ENCODE assay signal across 6 cellular contexts in the genomic region with DNA sequence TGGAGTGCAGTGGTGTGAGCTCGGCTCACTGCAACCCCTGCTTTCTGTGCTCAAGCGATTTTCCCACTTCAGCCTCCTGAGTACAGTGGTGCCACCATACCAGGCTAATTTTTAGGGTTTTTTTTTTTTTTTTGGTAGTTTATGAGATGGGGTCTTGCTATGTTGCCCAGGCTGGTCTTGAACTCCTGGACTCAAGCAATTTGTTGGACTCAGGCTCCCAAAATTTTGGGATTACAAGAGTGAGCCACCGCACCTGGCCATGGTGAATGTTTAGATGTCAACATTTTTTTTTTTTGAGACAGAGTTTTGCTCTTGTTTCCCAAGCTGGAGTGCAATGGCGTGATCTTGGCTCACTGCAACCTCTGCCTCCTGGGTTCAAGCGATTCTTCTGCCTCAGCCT. TPM values are rescaled to one million over a fixed set of nuclear protein-coding genes. Genes with fewer than 3 reads are reported as not detected.
DNase-seq lines count a peak whose midpoint lies in the region; TF ChIP-seq lines count a peak whose summit lies in the region.
"Not testable (repeated sequence)": the region's sequence is repeated elsewhere in the genome, so short reads cannot be mapped to it uniquely, and the experiment has no call there.

No MANE protein-coding gene starts in this region.

- H3K4me2 ChIP-seq in BLaER1 treated with 17β-estradiol and CSF1 and Interleukin-3, amounts not matched to agents 10 nM and 100 nM = peak overlapping the region; percentile 53 to 97 (median 92); a peak in 19 of 22 replicates
- not testable (repeated sequence) for H3K4me2 ChIP-seq in mammary epithelial cell (ENCODE audit: insufficient read depth, low read depth, low read length)

- CTCF ChIA-PET in HEK293 (lab: Yijun Ruan, JAX) = interaction anchor here (0.6 to 1.1 kb wide), 3 partner anchors 84 to 178 kb away, joined by 3 read pairs; no protein-coding TSS in a partner anchor
- CTCF ChIA-PET in mammary epithelial cell (lab: Charles Lee; ENCODE audit: low non-redundant PET) = not testable (repeated sequence)

- peaks cover 53 to 72% (median 68%) of the 10 kb centered on the region in 11 experiments; a peak in 21 of 22 replicates for H4K20me1 ChIP-seq in BLaER1 treated with 17β-estradiol and CSF1 and Interleukin-3, amounts not matched to agents 10 nM and 100 nM
- not testable (repeated sequence) for H4K20me1 ChIP-seq in mammary epithelial cell (ENCODE audit: insufficient read depth, low read length)

- intact Hi-C loops in activated T-helper 1 cell treated with anti-CD3 and anti-CD28 coated beads, Interleukin-12 subunit alpha, Interleukin-12 subunit beta, Interleukin-2, Interleukin-4 antibody, amounts not matched to agents 30 ng/mL and 10 ng/mL and 1 ng/mL, durations not matched to agents 14 hours and 24 hours and 36 hours (cut with micrococcal nuclease); mammary epithelial cell (cut with micrococcal nuclease): not testable (repeated sequence)

- BruUV-seq in mammary epithelial cell (replicated peaks; lab: Mats Ljungman, UMichigan) = TSS peak; percentile 4

- H3K4me1 Mint-ChIP-seq in T-helper 1 cell treated with Interleukin-12 subunit alpha and Interleukin-12 subunit beta and Interleukin-4 antibody, amounts not matched to agents 30 μg/mL and 1 μg/mL, for 36 hours (ENCODE audit: low read depth) = peaks cover 28% of the 10 kb centered on the region
- H3K4me1 Mint-ChIP-seq in activated T-helper 1 cell treated with anti-CD3 and anti-CD28 coated beads, Interleukin-12 subunit alpha, Interleukin-12 subunit beta, Interleukin-2, Interleukin-4 antibody, amounts not matched to agents 30 ng/mL and 10 ng/mL and 1 ng/mL, durations not matched to agents 14 hours and 24 hours and 36 hours (ENCODE audit: low read depth) = peaks cover 21% of the 10 kb centered on the region

- dilution Hi-C loops in mammary epithelial cell (cut with HindIII; ENCODE audit: low sequenced_read_pairs) = not testable (repeated sequence)

- not testable (repeated sequence) for H2AFZ ChIP-seq in mammary epithelial cell (ENCODE audit: low read depth, low read length)

- H3K4me3 ChIP-seq in BLaER1 treated with 17β-estradiol and CSF1 and Interleukin-3, amounts not matched to agents 10 nM and 100 nM; HEK293 (ENCODE audit: low read depth, low read length); mammary epithelial cell (replicated peaks in 1 of 3; ENCODE audit: insufficient read depth in 1 of 3, low read depth in 2 of 3, low read length in 3 of 3): not testable (repeated sequence)
- peak overlapping the region; percentile 91 to 96 for H3K4me3 ChIP-seq in neutrophil (ENCODE audit: low read depth in 1 of 2, low read length in 1 of 2)

- not testable (repeated sequence) for DNase-seq in activated T-helper 1 cell treated with anti-CD3 and anti-CD28 coated beads, Interleukin-12 subunit alpha, Interleukin-12 subunit beta, Interleukin-2, Interleukin-4 antibody, amounts not matched to agents 30 ng/mL and 10 ng/mL and 1 ng/mL, durations not matched to agents 14 hours and 24 hours and 36 hours (ENCODE audit: low spot score); mammary epithelial cell

- in situ Hi-C loops in mammary epithelial cell (cut with MboI; ENCODE audit: low sequenced_read_pairs in 2 of 2) = not testable (repeated sequence)

- TF ChIP-seq CTCF in HEK293 (tag by site-specific recombination; IDR thresholded peaks at IDR 0.05); mammary epithelial cell (conservative IDR thresholded peaks at IDR 0.05 in 1 of 2, IDR thresholded peaks at IDR 0.05 in 1 of 2; ENCODE audit: extremely low read depth in 1 of 2, insufficient read depth in 1 of 2, low read depth in 1 of 2, low read length in 2 of 2); neutrophil (IDR thresholded peaks at IDR 0.05): not testable (repeated sequence)

- not testable (repeated sequence) for H3K27ac Mint-ChIP-seq in T-helper 1 cell treated with Interleukin-12 subunit alpha and Interleukin-12 subunit beta and Interleukin-4 antibody, amounts not matched to agents 30 μg/mL and 1 μg/mL, for 36 hours; activated T-helper 1 cell treated with anti-CD3 and anti-CD28 coated beads, Interleukin-12 subunit alpha, Interleukin-12 subunit beta, Interleukin-2, Interleukin-4 antibody, amounts not matched to agents 30 ng/mL and 10 ng/mL and 1 ng/mL, durations not matched to agents 14 hours and 24 hours and 36 hours

- not testable (repeated sequence) for H3K27ac ChIP-seq in BLaER1 treated with 17β-estradiol and CSF1 and Interleukin-3, amounts not matched to agents 10 nM and 100 nM; HEK293 (ENCODE audit: extremely low read depth, low read depth, low read length); mammary epithelial cell (ENCODE audit: insufficient read depth, low read depth, low read length)
- peak overlapping the region; percentile 95 for H3K27ac ChIP-seq in neutrophil

- not testable (repeated sequence) for H3K36me3 Mint-ChIP-seq in T-helper 1 cell treated with Interleukin-12 subunit alpha and Interleukin-12 subunit beta and Interleukin-4 antibody, amounts not matched to agents 30 μg/mL and 1 μg/mL, for 36 hours (ENCODE audit: low read depth); activated T-helper 1 cell treated with anti-CD3 and anti-CD28 coated beads, Interleukin-12 subunit alpha, Interleukin-12 subunit beta, Interleukin-2, Interleukin-4 antibody, amounts not matched to agents 30 ng/mL and 10 ng/mL and 1 ng/mL, durations not matched to agents 14 hours and 24 hours and 36 hours (ENCODE audit: low read depth)

- not testable (repeated sequence) for H3K27me3 Mint-ChIP-seq in T-helper 1 cell treated with Interleukin-12 subunit alpha and Interleukin-12 subunit beta and Interleukin-4 antibody, amounts not matched to agents 30 μg/mL and 1 μg/mL, for 36 hours (ENCODE audit: low read depth); activated T-helper 1 cell treated with anti-CD3 and anti-CD28 coated beads, Interleukin-12 subunit alpha, Interleukin-12 subunit beta, Interleukin-2, Interleukin-4 antibody, amounts not matched to agents 30 ng/mL and 10 ng/mL and 1 ng/mL, durations not matched to agents 14 hours and 24 hours and 36 hours (ENCODE audit: insufficient read depth)

- H3K36me3 ChIP-seq in BLaER1 treated with 17β-estradiol and CSF1 and Interleukin-3, amounts not matched to agents 10 nM and 100 nM = peaks cover 3 to 36% (median 8%) of the 10 kb centered on the region in 11 experiments; a peak in 18 of 22 replicates
- peaks cover 0 to 12% of the 10 kb centered on the region in 2 experiments; a peak in 2 of 3 replicates for H3K36me3 ChIP-seq in HEK293 (ENCODE audit: control insufficient read depth in 2 of 2, insufficient read depth in 1 of 2, low read length in 2 of 2)
- not testable (repeated sequence) for H3K36me3 ChIP-seq in mammary epithelial cell (ENCODE audit: insufficient read depth, low read length); neutrophil

- 96% methylated on average over 4 of the region's 5 CpGs for WGBS in mammary epithelial cell (ENCODE audit: low coverage, missing lambda C conversion rate)

- H3K9me3 Mint-ChIP-seq in T-helper 1 cell treated with Interleukin-12 subunit alpha and Interleukin-12 subunit beta and Interleukin-4 antibody, amounts not matched to agents 30 μg/mL and 1 μg/mL, for 36 hours; activated T-helper 1 cell treated with anti-CD3 and anti-CD28 coated beads, Interleukin-12 subunit alpha, Interleukin-12 subunit beta, Interleukin-2, Interleukin-4 antibody, amounts not matched to agents 30 ng/mL and 10 ng/mL and 1 ng/mL, durations not matched to agents 14 hours and 24 hours and 36 hours: not testable (repeated sequence)

- H3K4me3 Mint-ChIP-seq in T-helper 1 cell treated with Interleukin-12 subunit alpha and Interleukin-12 subunit beta and Interleukin-4 antibody, amounts not matched to agents 30 μg/mL and 1 μg/mL, for 36 hours = peak overlapping the region; percentile 14
- H3K4me3 Mint-ChIP-seq in activated T-helper 1 cell treated with anti-CD3 and anti-CD28 coated beads, Interleukin-12 subunit alpha, Interleukin-12 subunit beta, Interleukin-2, Interleukin-4 antibody, amounts not matched to agents 30 ng/mL and 10 ng/mL and 1 ng/mL, durations not matched to agents 14 hours and 24 hours and 36 hours = peak overlapping the region; percentile 7

- H3K4me1 ChIP-seq in BLaER1 treated with 17β-estradiol and CSF1 and Interleukin-3, amounts not matched to agents 10 nM and 100 nM = peaks cover 37 to 71% (median 52%) of the 10 kb centered on the region in 10 experiments
- peaks cover 11% of the 10 kb centered on the region for H3K4me1 ChIP-seq in HEK293 (ENCODE audit: control insufficient read depth, insufficient read depth, low read length)
- not testable (repeated sequence) for H3K4me1 ChIP-seq in mammary epithelial cell (ENCODE audit: insufficient read depth, low read length)
- H3K4me1 ChIP-seq in neutrophil (ENCODE audit: control insufficient read depth in 1 of 2, insufficient read depth in 1 of 2, low read depth in 1 of 2, low read length in 1 of 2) = peaks cover 73 to 74% of the 10 kb centered on the region in 2 experiments

- peaks cover 74% of the 10 kb centered on the region for H3K79me2 ChIP-seq in mammary epithelial cell (ENCODE audit: insufficient read depth, low read length)

- peak overlapping the region in 1 of 11 experiments; percentile 91; a peak in 1 of 22 replicates for H3K9ac ChIP-seq in BLaER1 treated with 17β-estradiol and CSF1 and Interleukin-3, amounts not matched to agents 10 nM and 100 nM
- H3K9ac ChIP-seq in mammary epithelial cell (ENCODE audit: insufficient read depth, low read length) = not testable (repeated sequence)

- not testable (repeated sequence) for H3K27me3 ChIP-seq in BLaER1 treated with 17β-estradiol and CSF1 and Interleukin-3, amounts not matched to agents 10 nM and 100 nM; mammary epithelial cell (ENCODE audit: insufficient read depth, low read length); neutrophil

- H3K9me3 ChIP-seq in BLaER1 treated with 17β-estradiol and CSF1 and Interleukin-3, amounts not matched to agents 10 nM and 100 nM (replicated peaks in 1 of 11); HEK293 (ENCODE audit: control insufficient read depth, insufficient read depth, low read depth, low read length); mammary epithelial cell (replicated peaks; ENCODE audit: insufficient read depth, low read length); neutrophil: not testable (repeated sequence)

- POLR2A ChIA-PET in HEK293 (lab: Yijun Ruan, JAX) = interaction anchor here (0.6 to 1.2 kb wide), 2 partner anchors 42 to 50 kb away, joined by 3 read pairs; no protein-coding TSS in a partner anchor

RNA-seq across cellular contexts. Expression of a gene that starts 2.4 kb away (rescaled TPM):
- 88.8 and 92.3 TPM in 2 replicates for total RNA-seq in activated T-helper 1 cell treated with anti-CD3 and anti-CD28 coated beads, Interleukin-12 subunit alpha, Interleukin-12 subunit beta, Interleukin-2, Interleukin-4 antibody, amounts not matched to agents 30 ng/mL and 10 ng/mL and 1 ng/mL, durations not matched to agents 14 hours and 24 hours and 36 hours
- total RNA-seq in mammary epithelial cell = 100 to 1,000 TPM; 122 to 124 TPM
- 176 TPM for polyA plus RNA-seq in mammary epithelial cell
- 104 TPM for polyA minus RNA-seq in mammary epithelial cell

RNA-seq across cellular contexts. Expression of a gene that starts 5.6 kb away (rescaled TPM):
- 81.3 and 90.5 TPM in 2 replicates for total RNA-seq in activated T-helper 1 cell treated with anti-CD3 and anti-CD28 coated beads, Interleukin-12 subunit alpha, Interleukin-12 subunit beta, Interleukin-2, Interleukin-4 antibody, amounts not matched to agents 30 ng/mL and 10 ng/mL and 1 ng/mL, durations not matched to agents 14 hours and 24 hours and 36 hours
- 10 to 100 TPM; 29.8 to 51.4 TPM for total RNA-seq in mammary epithelial cell
- 16.7 TPM for polyA plus RNA-seq in mammary epithelial cell
- polyA minus RNA-seq in mammary epithelial cell = 69.3 TPM

RNA-seq across cellular contexts. Expression of a gene that starts 34.0 kb away (rescaled TPM):
- total RNA-seq in activated T-helper 1 cell treated with anti-CD3 and anti-CD28 coated beads, Interleukin-12 subunit alpha, Interleukin-12 subunit beta, Interleukin-2, Interleukin-4 antibody, amounts not matched to agents 30 ng/mL and 10 ng/mL and 1 ng/mL, durations not matched to agents 14 hours and 24 hours and 36 hours = 33.1 and 34.0 TPM in 2 replicates
- 10 to 100 TPM; 19.8 to 26.6 TPM for total RNA-seq in mammary epithelial cell
- polyA plus RNA-seq in mammary epithelial cell = 12.6 TPM
- polyA minus RNA-seq in mammary epithelial cell = 24.8 TPM
